18 cellular contexts compared by ENCODE assay signal in the genomic region with DNA sequence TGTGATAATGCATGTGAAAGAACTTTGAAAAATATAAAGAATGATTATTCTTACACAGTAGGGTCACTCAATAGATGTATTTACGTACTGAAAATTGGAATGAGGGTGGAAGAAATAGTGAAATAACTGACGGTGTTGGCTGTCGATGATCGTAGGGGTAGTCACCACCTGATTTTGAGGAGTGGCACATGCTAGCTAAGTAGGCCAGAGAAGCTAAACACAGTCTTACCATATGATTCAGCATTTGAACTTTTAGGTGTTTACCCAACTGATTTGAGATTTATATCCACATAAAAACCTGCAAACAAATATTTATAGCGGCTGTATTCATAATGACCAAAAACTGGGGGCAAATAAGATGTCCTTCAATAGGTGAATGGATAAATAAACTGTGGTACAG. TPM values are rescaled to one million over a fixed set of nuclear protein-coding genes. Genes with fewer than 3 reads are reported as not detected.
DNase-seq lines count a peak whose midpoint lies in the region; ATAC-seq, FAIRE-seq and TF ChIP-seq lines count a peak whose summit lies in the region.
"Had no signal": no experiment of that assay in that cellular context is flagged by ENCODE, and none has a peak within 500 bp of the region (broad histone marks: within the 10 kb centered on the region; RNA-seq: fewer than 3 reads in every experiment).

No MANE protein-coding gene starts in this region.

- DNase-seq in PC-3 (peak; percentile 94), bronchial epithelial cell (ENCODE audit: low read depth) (peak; percentile 91), esophagus squamous epithelium (lab: John Stamatoyannopoulos, UW) (no peak), suprapubic skin (ENCODE audit: low spot score in 2 of 2) (no peak), frontal cortex (ENCODE audit: low spot score in 2 of 2) (no peak), dedifferentiated amniotic fluid mesenchymal stem cell (ENCODE audit: extremely low spot score) (no peak)
- DNase-seq: CD4-positive, alpha-beta memory T cell; DMS79 treated with DMSO at 0.1 percent for 48 hours; EL; GOT3 had no signal

- no TSS peak for BruUV-seq in PC-3 (replicated peaks; lab: Mats Ljungman, UMichigan)

- intact Hi-C loops in PC-3 (cut with micrococcal nuclease), result loop anchor here (1.0 to 5.0 kb wide), 5 partner anchors 8 to 175 kb away; partner anchors contain the start of gene HIF1A
- intact Hi-C loops in esophagus squamous epithelium (cut with DNase I), result no loop called here

- H3K9ac ChIP-seq in PC-3 (ENCODE audit: low read length), result peak overlapping the region; percentile 42

- CTCF ChIA-PET in PC-3 (lab: Charles Lee), result interaction anchor here (0.6 to 1.7 kb wide), 5 partner anchors 15 to 85 kb away, joined by 3 to 8 read pairs (median 6); partner anchors contain the start of gene HIF1A

- POLR2A ChIA-PET in PC-3 (lab: Charles Lee; ENCODE audit: unreplicated experiment), result interaction anchor here (0.6 to 1.7 kb wide), 5 partner anchors 9 to 326 kb away, joined by 3 to 16 read pairs (median 6); partner anchors contain the start of genes HIF1A and PRKCH

- H3F3A ChIP-seq in PC-3 (ENCODE audit: low read length, unreplicated experiment), result peaks cover 17% of the 10 kb centered on the region

- H3K4me1 ChIP-seq in PC-3 (ENCODE audit: insufficient read depth, low read length) (peaks cover 46% of the 10 kb centered on the region), esophagus squamous epithelium (peaks cover 0 to 55% (median 10%) of the 10 kb centered on the region in 3 donors), suprapubic skin (peaks cover 22% of the 10 kb centered on the region)
- H3K4me1 ChIP-seq: A549 had no signal

- no peak for TF ChIP-seq EP300 in suprapubic skin (IDR thresholded peaks at IDR 0.05)

- no peaks in the 10 kb centered on the region for H3K9me2 ChIP-seq in PC-3 (replicated peaks; ENCODE audit: low read length)

- H3K4me2 ChIP-seq in PC-3 (ENCODE audit: low read length), result peak overlapping the region; percentile 57
- H3K4me2 ChIP-seq: A549 had no signal

- no peaks in the 10 kb centered on the region for H3K36me3 ChIP-seq in PC-3 (ENCODE audit: low read depth, low read length)
- no peaks in the 10 kb centered on the region for H3K36me3 ChIP-seq in bronchial epithelial cell (ENCODE audit: control insufficient read depth, insufficient read depth, low read length)
- no peaks in the 10 kb centered on the region for H3K36me3 ChIP-seq in esophagus squamous epithelium
- H3K36me3 ChIP-seq in suprapubic skin, result no peaks in the 10 kb centered on the region
- H3K36me3 ChIP-seq: BE2C, HAP-1 had no signal

- H3K9me3 ChIP-seq in PC-3 (ENCODE audit: low read length) (no peaks in the 10 kb centered on the region), esophagus squamous epithelium (no peaks in the 10 kb centered on the region), suprapubic skin (no peaks in the 10 kb centered on the region)
- H3K9me3 ChIP-seq: A549, BE2C, HAP-1 had no signal

- peak overlapping the region; percentile 6; the same call in 1 of the 2 replicates for H2AFZ ChIP-seq in PC-3 (ENCODE audit: low read length)

- TF ChIP-seq CTCF in PC-3 (conservative IDR thresholded peaks at IDR 0.05; ENCODE audit: low read depth, low read length) (no peak), bronchial epithelial cell (IDR thresholded peaks at IDR 0.05; ENCODE audit: insufficient read depth, low read length, severe bottlenecking) (no peak), esophagus squamous epithelium (IDR thresholded peaks at IDR 0.05) (no peak), suprapubic skin (IDR thresholded peaks at IDR 0.05) (no peak)

- ATAC-seq in PC-3 (peak; percentile 93), HG02938 (IDR thresholded peaks at IDR 0.05; ENCODE audit: unreplicated experiment) (no peak)
- ATAC-seq: A549 had no signal

- no peaks in the 10 kb centered on the region for H3K79me2 ChIP-seq in PC-3 (ENCODE audit: low read length)

- H3K27me3 ChIP-seq in PC-3 (ENCODE audit: low read length) (no peaks in the 10 kb centered on the region), bronchial epithelial cell (ENCODE audit: control insufficient read depth, insufficient read depth, low read length) (no peaks in the 10 kb centered on the region), esophagus squamous epithelium (no peaks in the 10 kb centered on the region), suprapubic skin (no peaks in the 10 kb centered on the region)
- H3K27me3 ChIP-seq: BE2C had no signal

- 38 to 45% methylated on average over 5 of the region's 5 CpGs for WGBS in esophagus squamous epithelium, 2 donors
- 68% methylated on average over 5 of the region's 5 CpGs for WGBS in suprapubic skin

- FAIRE-seq in bronchial epithelial cell (lab: Jason Lieb, UNC) (no peak), frontal cortex (lab: Jason Lieb, UNC) (no peak)
- FAIRE-seq: A549, G401.6, GM12891 had no signal

- H4K20me1 ChIP-seq in PC-3 (ENCODE audit: low read length), result no peaks in the 10 kb centered on the region

- H3K4me3 ChIP-seq in PC-3 (ENCODE audit: low read length) (peak overlapping the region; percentile 11; the same call in 1 of the 2 replicates), bronchial epithelial cell (ENCODE audit: low read depth, low read length) (no peak overlapping the region), esophagus squamous epithelium (no peak overlapping the region), suprapubic skin (no peak overlapping the region)
- H3K4me3 ChIP-seq: A549, HAP-1 had no signal

- H3K27ac ChIP-seq in PC-3 (ENCODE audit: low read length) (peak overlapping the region; percentile 85), esophagus squamous epithelium (peak overlapping the region; percentile 6 to 69 (median 62)), suprapubic skin (peak overlapping the region; percentile 54)
- H3K27ac ChIP-seq: A549, C4-2B, HL-60 had no signal

- TF ChIP-seq POLR2A in esophagus squamous epithelium (IDR thresholded peaks at IDR 0.05) (no peak), suprapubic skin (IDR thresholded peaks at IDR 0.05) (no peak)

RNA-seq across cellular contexts. Expression of gene HIF1A, which starts 47.6 kb away (rescaled TPM):
- total RNA-seq in PC-3 (2014; rRNA removed) (266 and 319 TPM in 2 replicates), bronchial epithelial cell (220 and 594 TPM in 2 replicates), esophagus squamous epithelium (100 to 1,000 TPM; 108 to 199 (median 127) TPM), suprapubic skin (10 to 100 TPM; 62.6 to 92.9 (median 77.5) TPM), frontal cortex (151 TPM)

Comparison
In these comparisons a context has a peak if more than half of its experiments do, and no peak if none do; other contexts are left out.
1. DNase-seq: peak in PC-3 (single experiment) and bronchial epithelial cell (single experiment); none in esophagus squamous epithelium (single experiment), suprapubic skin (0 of 2), frontal cortex (0 of 2) and dedifferentiated amniotic fluid mesenchymal stem cell (single experiment).
2. Peak in every context shown above with its lines, with median percentiles within 50 percentile points of each other: H3K27ac ChIP-seq.